In genomic region chr7:139423091-139423490, GRCh38 we compare ENCODE assay signal across 18 cellular contexts.
DNase-seq lines count a peak whose midpoint lies in the region; ATAC-seq and TF ChIP-seq lines count a peak whose summit lies in the region.
"Had no signal": no experiment of that assay in that cellular context is flagged by ENCODE, and none has a peak within 500 bp of the region (broad histone marks: within the 10 kb centered on the region; RNA-seq: fewer than 3 reads in every experiment).

No MANE protein-coding gene starts in this region.

- DNase-seq in central memory CD8-positive, alpha-beta T cell (ENCODE audit: low spot score in 2 of 2) = no peak
- DNase-seq in iris pigment epithelial cell (ENCODE audit: low read depth) (peak; percentile 67), pons (ENCODE audit: low spot score) (peak; percentile 89), transverse colon (no peak), NCI-H526 treated with DMSO at 0.1 percent for 48 hours (lab: John Stamatoyannopoulos, UW) (no peak)
- DNase-seq: CD8-positive, alpha-beta memory T cell; DND-41; GF-D8; HFFc6; KBM-7; NCI-H1092 treated with DMSO at 0.1 percent for 48 hours; NCI-H2029; NCI-H2171 treated with DMSO at 0.1 percent for 48 hours; NCI-H82; Peyer's patch; SHP77 had no signal

- intact Hi-C loops in transverse colon (cut with DNase I; ENCODE audit: low total_unique reads) = no loop called here

- TF ChIP-seq EP300 in transverse colon (IDR thresholded peaks at IDR 0.05; ENCODE audit: low read depth) = no peak

- peaks cover 0 to 11% (median 3%) of the 10 kb centered on the region in 4 donors for H3K4me1 ChIP-seq in transverse colon
- H3K4me1 ChIP-seq: Peyer's patch had no signal

- peaks cover 0 to 24% (median 11%) of the 10 kb centered on the region in 4 donors for H3K36me3 ChIP-seq in transverse colon

- H3K27ac ChIP-seq in transverse colon = peak overlapping the region in 3 of 4 donors; percentile 51 to 77 (median 66)
- H3K27ac ChIP-seq: Peyer's patch had no signal

- in situ Hi-C loops in transverse colon (cut with MboI; ENCODE audit: low pct_ligation_motif_present in 1 of 4, low pct_unique_long_range_greater_than_20kb in 1 of 4, low sequenced_read_pairs in 3 of 4) = no loop called here

- no peak for TF ChIP-seq CTCF in transverse colon (IDR thresholded peaks at IDR 0.05)

- TF ChIP-seq POLR2A in transverse colon (IDR thresholded peaks at IDR 0.05) = no peak

- H3K36me3 Mint-ChIP-seq in central memory CD8-positive, alpha-beta T cell (ENCODE audit: insufficient read depth) = peaks cover 48% of the 10 kb centered on the region

- no peaks in the 10 kb centered on the region for H3K4me1 Mint-ChIP-seq in central memory CD8-positive, alpha-beta T cell

- no peak for ATAC-seq in central memory CD8-positive, alpha-beta T cell (replicated peaks; ENCODE audit: extremely low read depth, poor library complexity, severe bottlenecking)
- ATAC-seq in GM18870 (IDR thresholded peaks at IDR 0.05; ENCODE audit: unreplicated experiment) = no peak
- ATAC-seq in GM18867 (IDR thresholded peaks at IDR 0.05; ENCODE audit: unreplicated experiment) = no peak

- no peaks in the 10 kb centered on the region for H3K9me3 ChIP-seq in transverse colon
- H3K9me3 ChIP-seq: Peyer's patch had no signal

- whole genome bisulfite sequencing in transverse colon (ENCODE audit: low coverage in 1 of 2), 2 donors = 83 to 88% methylated on average over 2 to 4 of the region's 4 CpGs

- H3K4me3 Mint-ChIP-seq in central memory CD8-positive, alpha-beta T cell = no peak overlapping the region
- H3K4me3 Mint-ChIP-seq: CD8-positive, alpha-beta memory T cell; HFFc6 had no signal

- H3K27me3 ChIP-seq in transverse colon = no peaks in the 10 kb centered on the region
- H3K27me3 ChIP-seq: Peyer's patch had no signal

- H3K9me3 Mint-ChIP-seq in central memory CD8-positive, alpha-beta T cell = no peaks in the 10 kb centered on the region
- H3K9me3 Mint-ChIP-seq: CD8-positive, alpha-beta memory T cell; HFFc6 had no signal

- H3K27me3 Mint-ChIP-seq in central memory CD8-positive, alpha-beta T cell = no peaks in the 10 kb centered on the region
- H3K27me3 Mint-ChIP-seq: CD8-positive, alpha-beta memory T cell had no signal

- H3K4me3 ChIP-seq in transverse colon = no peak overlapping the region
- H3K4me3 ChIP-seq: Peyer's patch had no signal

- peak overlapping the region; percentile 29 for H3K27ac Mint-ChIP-seq in central memory CD8-positive, alpha-beta T cell (ENCODE audit: low read depth)
- H3K27ac Mint-ChIP-seq: HFFc6 had no signal

Comparison
In these comparisons a context has a peak if more than half of its experiments do, and no peak if none do; other contexts are left out.
1. DNase-seq: peak in iris pigment epithelial cell (single experiment) and pons (single experiment); none in central memory CD8-positive, alpha-beta T cell (0 of 2), transverse colon (single experiment) and NCI-H526 treated with DMSO at 0.1 percent for 48 hours (single experiment).